8 cellular contexts compared by ENCODE assay signal in the genomic region with DNA sequence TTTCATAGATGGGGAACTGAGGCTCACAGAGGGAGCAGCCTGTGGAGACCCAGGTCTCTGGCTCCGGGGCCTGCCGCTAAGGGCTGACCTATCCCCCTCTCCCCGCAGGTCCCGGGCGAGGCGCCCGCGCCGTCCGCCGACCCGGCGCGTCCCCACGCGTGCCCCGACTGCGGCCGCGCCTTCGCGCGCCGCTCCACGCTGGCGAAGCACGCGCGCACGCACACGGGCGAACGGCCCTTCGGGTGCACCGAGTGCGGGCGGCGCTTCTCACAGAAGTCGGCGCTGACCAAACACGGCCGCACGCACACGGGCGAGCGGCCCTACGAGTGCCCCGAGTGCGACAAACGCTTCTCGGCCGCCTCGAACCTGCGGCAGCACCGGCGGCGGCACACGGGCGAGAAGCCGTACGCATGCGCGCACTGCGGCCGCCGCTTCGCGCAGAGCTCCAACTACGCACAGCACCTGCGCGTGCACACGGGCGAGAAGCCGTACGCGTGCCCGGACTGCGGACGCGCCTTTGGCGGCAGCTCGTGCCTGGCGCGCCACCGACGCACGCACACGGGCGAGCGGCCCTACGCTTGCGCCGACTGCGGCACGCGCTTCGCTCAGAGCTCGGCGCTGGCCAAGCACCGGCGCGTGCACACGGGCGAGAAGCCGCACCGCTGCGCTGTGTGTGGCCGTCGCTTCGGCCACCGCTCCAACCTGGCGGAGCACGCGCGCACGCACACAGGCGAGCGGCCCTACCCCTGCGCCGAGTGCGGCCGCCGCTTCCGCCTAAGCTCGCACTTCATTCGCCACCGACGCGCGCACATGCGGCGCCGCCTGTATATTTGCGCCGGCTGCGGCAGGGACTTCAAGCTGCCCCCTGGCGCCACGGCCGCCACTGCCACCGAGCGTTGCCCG. TPM values are rescaled to one million over a fixed set of nuclear protein-coding genes. Genes with fewer than 3 reads are reported as not detected.
DNase-seq lines count a peak whose midpoint lies in the region; ATAC-seq lines count a peak whose summit lies in the region.

No MANE protein-coding gene starts in this region.

- peaks cover 14% of the 10 kb centered on the region for H3K36me3 ChIP-seq in ACC112 (ENCODE audit: insufficient read depth, low read length)

- peak overlapping the region; percentile 86 for H3K4me3 ChIP-seq in ACC112 (ENCODE audit: low read depth, low read length)

- no peaks in the 10 kb centered on the region for H3K79me2 ChIP-seq in ACC112 (ENCODE audit: control insufficient read depth, insufficient read depth, low read length, unreplicated experiment)

- peaks cover 10% of the 10 kb centered on the region for H3K4me1 Mint-ChIP-seq in memory B cell

- H3K27ac ChIP-seq in ACC112 (ENCODE audit: low read depth, low read length) = no peak overlapping the region

- H3K36me3 Mint-ChIP-seq in memory B cell = peaks cover 14% of the 10 kb centered on the region

- DNase-seq in NCI-H460 (ENCODE audit: extremely low read depth, low read depth) (peak; percentile 94), memory B cell (ENCODE audit: low spot score in 2 of 2) (peak; percentile 80 to 84)
- DNase-seq in activated CD8-positive, alpha-beta memory T cell treated with anti-CD3 and anti-CD28 coated beads for 1 hour (ENCODE audit: extremely low read depth in 1 of 2, low read depth in 1 of 2) = peak; percentile 68 to 83
- peak; percentile 70 for DNase-seq in effector CD8-positive, alpha-beta T cell (lab: John Stamatoyannopoulos, UW)
- peak; percentile 79 for DNase-seq in stimulated activated CD8-positive, alpha-beta memory T cell treated with anti-CD3 and anti-CD28 coated beads, Interleukin-12 subunit alpha, Interleukin-12 subunit beta, amount 100 ng/mL, for 1 hour (ENCODE audit: low read depth)

- H3K9me3 Mint-ChIP-seq in memory B cell = no peaks in the 10 kb centered on the region

- ATAC-seq in GM18858 (IDR thresholded peaks at IDR 0.05; ENCODE audit: unreplicated experiment) (peak; percentile 66), HG03097 (IDR thresholded peaks at IDR 0.05; ENCODE audit: low FRiP score, unreplicated experiment) (peak; percentile 80), memory B cell (ENCODE audit: low read depth) (peak; percentile 91)

- H3K27me3 ChIP-seq in ACC112 (ENCODE audit: insufficient read depth, low read length) = no peaks in the 10 kb centered on the region

- H3K27ac Mint-ChIP-seq in memory B cell = no peak overlapping the region

- no peaks in the 10 kb centered on the region for H3K27me3 Mint-ChIP-seq in memory B cell

- peak overlapping the region; percentile 78 for H3K4me3 Mint-ChIP-seq in memory B cell

- no peaks in the 10 kb centered on the region for H3K4me1 ChIP-seq in ACC112 (ENCODE audit: control insufficient read depth, insufficient read depth, low read length, unreplicated experiment)

- H2AFZ ChIP-seq in ACC112 (ENCODE audit: low read length, unreplicated experiment) = peak overlapping the region; percentile 78

RNA-seq across cellular contexts. Expression of a gene that starts 10.3 kb away (rescaled TPM):
- total RNA-seq in NCI-H460 (2014; rRNA removed; shearing (Covaris generic)) = 6.2 and 6.4 TPM in 2 replicates
- 12.5 and 21.7 TPM in 2 replicates for polyA plus RNA-seq in NCI-H460 (2014; cell fraction: nucleus; rRNA removed)

RNA-seq across cellular contexts. Expression of a gene that starts 12.1 kb away (rescaled TPM):
- 29.9 and 35.9 TPM in 2 replicates for total RNA-seq in NCI-H460 (2014; rRNA removed; shearing (Covaris generic))
- 67.3 and 86.3 TPM in 2 replicates for polyA plus RNA-seq in NCI-H460 (2014; cell fraction: nucleus; rRNA removed)

RNA-seq across cellular contexts. Expression of a gene that starts 22.5 kb away (rescaled TPM):
- 8.3 and 8.4 TPM in 2 replicates for total RNA-seq in NCI-H460 (2014; rRNA removed; shearing (Covaris generic))
- 6.5 and 12.0 TPM in 2 replicates for polyA plus RNA-seq in NCI-H460 (2014; cell fraction: nucleus; rRNA removed)

RNA-seq across cellular contexts. Expression of a gene that starts 28.0 kb away (rescaled TPM):
- total RNA-seq in NCI-H460 (2014; rRNA removed; shearing (Covaris generic)) = 22.2 and 25.5 TPM in 2 replicates
- 6.6 and 7.3 TPM in 2 replicates for polyA plus RNA-seq in NCI-H460 (2014; cell fraction: nucleus; rRNA removed)

RNA-seq across cellular contexts. Expression of a gene that starts 35.3 kb away (rescaled TPM):
- total RNA-seq in NCI-H460 (2014; rRNA removed; shearing (Covaris generic)) = 0.26 TPM in 1 of 2 replicates, not detected in the other
- polyA plus RNA-seq in NCI-H460 (2014; cell fraction: nucleus; rRNA removed) = not detected in 2 replicates
